ENCODE assay signal across 17 cellular contexts in genomic region chr1:76040327-76040868, GRCh38. TPM values are rescaled to one million over a fixed set of nuclear protein-coding genes. Genes with fewer than 3 reads are reported as not detected.
DNase-seq lines count a peak whose midpoint lies in the region; ATAC-seq, FAIRE-seq and TF ChIP-seq lines count a peak whose summit lies in the region.
"Had no signal": no experiment of that assay in that cellular context is flagged by ENCODE, and none has a peak within 500 bp of the region (broad histone marks: within the 10 kb centered on the region; RNA-seq: fewer than 3 reads in every experiment).

No MANE protein-coding gene starts in this region.

- H3K36me3 ChIP-seq in mucosa of descending colon (ENCODE audit: low read depth): no peaks in the 10 kb centered on the region
- H3K36me3 ChIP-seq: BLaER1 had no signal

- DNase-seq in NCI-H2029 (lab: John Stamatoyannopoulos, UW) (peak; percentile 0), NCI-H2029 treated with DMSO at 0.1 percent for 48 hours (lab: John Stamatoyannopoulos, UW) (no peak), choroid plexus epithelial cell (ENCODE audit: low read depth) (peak; percentile 58), mucosa of descending colon (peak; percentile 60 to 67 (median 60)), urothelium cell line (ENCODE audit: low spot score) (peak; percentile 29), AG20443 (ENCODE audit: low spot score) (no peak)
- DNase-seq in natural killer cell treated with Interleukin-12 subunit alpha and Interleukin-12 subunit beta and Interleukin-15 and Interleukin-18, amount 100 ng/mL, for 72 hours (ENCODE audit: low spot score): no peak
- DNase-seq: activated CD8-positive, alpha-beta T cell treated with anti-CD3 and anti-CD28 coated beads for 36 hours; DMS153; NCI-H345; stimulated activated CD4-positive, alpha-beta T cell treated with anti-CD3 and anti-CD28 coated beads, Interleukin-4, amount 100 ng/mL, for 4 hours; stimulated activated CD8-positive, alpha-beta memory T cell treated with anti-CD3 and anti-CD28 coated beads, Interleukin-4, amount 100 ng/mL, for 48 hours had no signal

- H3K9me3 ChIP-seq in mucosa of descending colon: no peaks in the 10 kb centered on the region
- H3K9me3 ChIP-seq: BLaER1 had no signal

- no peak overlapping the region for H3K4me3 ChIP-seq in choroid plexus epithelial cell (ENCODE audit: low read depth, low read length)
- no peak overlapping the region for H3K4me3 ChIP-seq in mucosa of descending colon
- H3K4me3 ChIP-seq: BLaER1 had no signal

- H3K4me3 Mint-ChIP-seq in natural killer cell treated with Interleukin-12 subunit alpha and Interleukin-12 subunit beta and Interleukin-15 and Interleukin-18, amount 100 ng/mL, for 72 hours: no peak overlapping the region
- H3K4me3 Mint-ChIP-seq in stimulated activated memory B cell treated with anti-CD40 and anti-IgM and Interleukin-4, amounts not matched to agents 10 μg/mL and 1 μg/mL and 100 μg/mL, for 72 hours: no peak overlapping the region
- H3K4me3 Mint-ChIP-seq: activated CD8-positive, alpha-beta T cell treated with anti-CD3 and anti-CD28 coated beads for 36 hours; dendritic cell treated with granulocyte-macrophage colony-stimulating factor and Interleukin-4, amounts not matched to agents 40 ng/mL and 50 ng/mL, for 4 days had no signal

- H3K27ac Mint-ChIP-seq in natural killer cell treated with Interleukin-12 subunit alpha and Interleukin-12 subunit beta and Interleukin-15 and Interleukin-18, amount 100 ng/mL, for 72 hours: no peak overlapping the region
- no peak overlapping the region for H3K27ac Mint-ChIP-seq in stimulated activated memory B cell treated with anti-CD40 and anti-IgM and Interleukin-4, amounts not matched to agents 10 μg/mL and 1 μg/mL and 100 μg/mL, for 72 hours
- H3K27ac Mint-ChIP-seq: activated CD8-positive, alpha-beta T cell treated with anti-CD3 and anti-CD28 coated beads for 36 hours; dendritic cell treated with granulocyte-macrophage colony-stimulating factor and Interleukin-4, amounts not matched to agents 40 ng/mL and 50 ng/mL, for 4 days had no signal

- H3K27me3 Mint-ChIP-seq in natural killer cell treated with Interleukin-12 subunit alpha and Interleukin-12 subunit beta and Interleukin-15 and Interleukin-18, amount 100 ng/mL, for 72 hours: peaks cover 0 to 8% of the 10 kb centered on the region in 2 donors
- H3K27me3 Mint-ChIP-seq in stimulated activated memory B cell treated with anti-CD40 and anti-IgM and Interleukin-4, amounts not matched to agents 10 μg/mL and 1 μg/mL and 100 μg/mL, for 72 hours: peaks cover 10% of the 10 kb centered on the region
- H3K27me3 Mint-ChIP-seq: dendritic cell treated with granulocyte-macrophage colony-stimulating factor and Interleukin-4, amounts not matched to agents 40 ng/mL and 50 ng/mL, for 4 days had no signal

- H3K4me1 ChIP-seq in mucosa of descending colon (ENCODE audit: low read depth): peaks cover 14% of the 10 kb centered on the region

- no peaks in the 10 kb centered on the region for H3K9me3 Mint-ChIP-seq in natural killer cell treated with Interleukin-12 subunit alpha and Interleukin-12 subunit beta and Interleukin-15 and Interleukin-18, amount 100 ng/mL, for 72 hours
- H3K9me3 Mint-ChIP-seq in stimulated activated memory B cell treated with anti-CD40 and anti-IgM and Interleukin-4, amounts not matched to agents 10 μg/mL and 1 μg/mL and 100 μg/mL, for 72 hours: no peaks in the 10 kb centered on the region
- H3K9me3 Mint-ChIP-seq: activated CD8-positive, alpha-beta T cell treated with anti-CD3 and anti-CD28 coated beads for 36 hours; dendritic cell treated with granulocyte-macrophage colony-stimulating factor and Interleukin-4, amounts not matched to agents 40 ng/mL and 50 ng/mL, for 4 days had no signal

- ATAC-seq in mucosa of descending colon: peak; percentile 69
- no peak for ATAC-seq in natural killer cell treated with Interleukin-12 subunit alpha and Interleukin-12 subunit beta and Interleukin-15 and Interleukin-18, amount 100 ng/mL, for 72 hours
- ATAC-seq in stimulated activated memory B cell treated with anti-CD40 and anti-IgM and Interleukin-4, amounts not matched to agents 10 μg/mL and 1 μg/mL and 100 μg/mL, for 72 hours: no peak
- ATAC-seq: activated CD8-positive, alpha-beta T cell treated with anti-CD3 and anti-CD28 coated beads for 36 hours; esophagus mucosa had no signal

- no peak for TF ChIP-seq CTCF in choroid plexus epithelial cell (conservative IDR thresholded peaks at IDR 0.05; ENCODE audit: low read depth, low read length)
- no peak for TF ChIP-seq CTCF in mucosa of descending colon (IDR thresholded peaks at IDR 0.05)

- no peak for FAIRE-seq in urothelium cell line (lab: Jason Lieb, UNC)
- FAIRE-seq: islet of Langerhans had no signal

- intact Hi-C loops in mucosa of descending colon (cut with DNase I, micrococcal nuclease): no loop called here

- no peaks in the 10 kb centered on the region for H3K4me1 Mint-ChIP-seq in natural killer cell treated with Interleukin-12 subunit alpha and Interleukin-12 subunit beta and Interleukin-15 and Interleukin-18, amount 100 ng/mL, for 72 hours (ENCODE audit: low read depth in 2 of 2)
- H3K4me1 Mint-ChIP-seq in stimulated activated memory B cell treated with anti-CD40 and anti-IgM and Interleukin-4, amounts not matched to agents 10 μg/mL and 1 μg/mL and 100 μg/mL, for 72 hours: no peaks in the 10 kb centered on the region

- no peaks in the 10 kb centered on the region for H3K36me3 Mint-ChIP-seq in natural killer cell treated with Interleukin-12 subunit alpha and Interleukin-12 subunit beta and Interleukin-15 and Interleukin-18, amount 100 ng/mL, for 72 hours
- H3K36me3 Mint-ChIP-seq in stimulated activated memory B cell treated with anti-CD40 and anti-IgM and Interleukin-4, amounts not matched to agents 10 μg/mL and 1 μg/mL and 100 μg/mL, for 72 hours: no peaks in the 10 kb centered on the region

RNA-seq across cellular contexts. Expression of gene ST6GALNAC3, which starts 34.1 kb away (rescaled TPM):
- total RNA-seq in mucosa of descending colon: 1 to 10 TPM; 5.4 to 9.0 (median 6.7) TPM
- under 1 TPM in 1 of 2 donors, not detected in 1; 0.28 TPM for total RNA-seq in natural killer cell treated with Interleukin-12 subunit alpha and Interleukin-12 subunit beta and Interleukin-15 and Interleukin-18, amount 100 ng/mL, for 72 hours

Comparison
In these comparisons a context has a peak if more than half of its experiments do, and no peak if none do; other contexts are left out.
1. DNase-seq: peak in NCI-H2029 (single experiment), choroid plexus epithelial cell (single experiment), mucosa of descending colon (3 of 3) and urothelium cell line (single experiment); none in NCI-H2029 treated with DMSO at 0.1 percent for 48 hours (single experiment), AG20443 (single experiment) and natural killer cell treated with Interleukin-12 subunit alpha and Interleukin-12 subunit beta and Interleukin-15 and Interleukin-18, amount 100 ng/mL, for 72 hours (single experiment).
2. RNA of gene ST6GALNAC3, which starts 34.1 kb away (total RNA-seq): 5.4 to 9.0 TPM in mucosa of descending colon; 0.28 TPM in natural killer cell treated with Interleukin-12 subunit alpha and Interleukin-12 subunit beta and Interleukin-15 and Interleukin-18, amount 100 ng/mL, for 72 hours; every median in the first group is over 4 times any median in the second.